ENCODE assay signal across 1 cellular context in the genomic region with DNA sequence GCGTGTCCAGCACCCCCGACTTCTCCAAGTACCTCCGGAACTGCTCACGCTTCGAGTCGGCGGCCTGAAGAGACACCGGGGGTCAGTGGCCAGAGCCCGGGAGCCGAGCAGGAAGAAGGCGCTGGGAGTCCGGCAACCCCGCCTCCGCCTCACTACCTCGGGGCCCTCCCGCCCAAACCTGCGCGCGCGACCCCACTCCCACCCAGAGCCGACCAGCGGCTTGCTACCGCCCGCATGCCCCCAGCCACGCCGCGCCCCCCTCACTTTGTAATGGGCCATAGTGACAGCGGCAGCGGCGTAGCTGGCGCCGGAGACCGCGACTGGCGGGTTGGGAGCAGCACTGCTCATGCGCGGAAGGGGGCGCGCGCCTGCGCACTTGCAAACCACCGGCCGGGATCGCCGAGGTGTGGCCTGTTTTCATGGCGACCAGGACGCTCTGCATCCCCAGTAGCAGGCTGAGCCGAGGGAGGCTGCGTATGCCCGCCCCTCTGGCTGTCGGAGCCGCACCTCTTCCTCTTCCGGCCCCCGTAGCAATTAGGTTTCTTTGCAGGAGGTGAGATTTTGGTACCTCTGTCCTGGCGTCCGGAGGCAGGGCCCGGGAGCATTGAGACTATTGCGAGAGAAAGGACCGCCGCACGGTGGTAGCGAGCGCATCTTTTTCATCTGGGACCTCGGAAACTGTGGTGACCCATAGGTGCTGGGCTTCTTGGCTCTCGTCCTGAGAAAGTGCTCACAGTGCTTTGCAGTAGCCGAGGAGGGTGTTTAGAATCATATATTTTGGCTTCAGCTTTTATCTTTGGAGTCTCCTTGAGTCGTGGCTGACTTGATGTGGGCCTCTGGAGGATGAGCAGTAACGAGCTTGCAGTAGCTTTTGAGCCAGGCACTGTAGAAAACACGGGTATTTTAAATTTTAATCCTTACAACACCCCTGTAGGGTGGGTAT.
TF ChIP-seq lines count a peak whose summit lies in the region.

A gene with protein sequence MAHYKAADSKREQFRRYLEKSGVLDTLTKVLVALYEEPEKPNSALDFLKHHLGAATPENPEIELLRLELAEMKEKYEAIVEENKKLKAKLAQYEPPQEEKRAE (minus strand): TSS at position 322 of the 943 bp plus-strand sequence. CDS start 43 bp downstream, at position 279.

TF ChIP-seq in HCT116, 20 proteins besides CTCF, POLR2A, EP300 and RAD21 (continued from another document):
- TF ChIP-seq, protein P1, sequence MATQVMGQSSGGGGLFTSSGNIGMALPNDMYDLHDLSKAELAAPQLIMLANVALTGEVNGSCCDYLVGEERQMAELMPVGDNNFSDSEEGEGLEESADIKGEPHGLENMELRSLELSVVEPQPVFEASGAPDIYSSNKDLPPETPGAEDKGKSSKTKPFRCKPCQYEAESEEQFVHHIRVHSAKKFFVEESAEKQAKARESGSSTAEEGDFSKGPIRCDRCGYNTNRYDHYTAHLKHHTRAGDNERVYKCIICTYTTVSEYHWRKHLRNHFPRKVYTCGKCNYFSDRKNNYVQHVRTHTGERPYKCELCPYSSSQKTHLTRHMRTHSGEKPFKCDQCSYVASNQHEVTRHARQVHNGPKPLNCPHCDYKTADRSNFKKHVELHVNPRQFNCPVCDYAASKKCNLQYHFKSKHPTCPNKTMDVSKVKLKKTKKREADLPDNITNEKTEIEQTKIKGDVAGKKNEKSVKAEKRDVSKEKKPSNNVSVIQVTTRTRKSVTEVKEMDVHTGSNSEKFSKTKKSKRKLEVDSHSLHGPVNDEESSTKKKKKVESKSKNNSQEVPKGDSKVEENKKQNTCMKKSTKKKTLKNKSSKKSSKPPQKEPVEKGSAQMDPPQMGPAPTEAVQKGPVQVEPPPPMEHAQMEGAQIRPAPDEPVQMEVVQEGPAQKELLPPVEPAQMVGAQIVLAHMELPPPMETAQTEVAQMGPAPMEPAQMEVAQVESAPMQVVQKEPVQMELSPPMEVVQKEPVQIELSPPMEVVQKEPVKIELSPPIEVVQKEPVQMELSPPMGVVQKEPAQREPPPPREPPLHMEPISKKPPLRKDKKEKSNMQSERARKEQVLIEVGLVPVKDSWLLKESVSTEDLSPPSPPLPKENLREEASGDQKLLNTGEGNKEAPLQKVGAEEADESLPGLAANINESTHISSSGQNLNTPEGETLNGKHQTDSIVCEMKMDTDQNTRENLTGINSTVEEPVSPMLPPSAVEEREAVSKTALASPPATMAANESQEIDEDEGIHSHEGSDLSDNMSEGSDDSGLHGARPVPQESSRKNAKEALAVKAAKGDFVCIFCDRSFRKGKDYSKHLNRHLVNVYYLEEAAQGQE (IDR thresholded peaks at IDR 0.05; ENCODE audit: low read depth) = no peak
- no peak for TF ChIP-seq CBX3 (IDR thresholded peaks at IDR 0.05; ENCODE audit: low read depth)
- no peak for TF ChIP-seq FOSL1 (IDR thresholded peaks at IDR 0.05; ENCODE audit: low read depth)
- no peak for TF ChIP-seq EZH2 (IDR thresholded peaks at IDR 0.05)
- no peak for TF ChIP-seq CEBPB (IDR thresholded peaks at IDR 0.05; ENCODE audit: low read depth)
- TF ChIP-seq, protein P2, sequence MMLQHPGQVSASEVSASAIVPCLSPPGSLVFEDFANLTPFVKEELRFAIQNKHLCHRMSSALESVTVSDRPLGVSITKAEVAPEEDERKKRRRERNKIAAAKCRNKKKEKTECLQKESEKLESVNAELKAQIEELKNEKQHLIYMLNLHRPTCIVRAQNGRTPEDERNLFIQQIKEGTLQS (IDR thresholded peaks at IDR 0.05) = no peak
- TF ChIP-seq YY1 (IDR thresholded peaks at IDR 0.05; ENCODE audit: extremely low read depth, insufficient replicate concordance, low read depth, low read length) = peak; percentile 8
- TF ChIP-seq JUND (IDR thresholded peaks at IDR 0.05) = no peak
- no peak; the same call in 1 of the 2 replicates for TF ChIP-seq SP1 (IDR thresholded peaks at IDR 0.05; ENCODE audit: low read depth)
- TF ChIP-seq, protein P3, sequence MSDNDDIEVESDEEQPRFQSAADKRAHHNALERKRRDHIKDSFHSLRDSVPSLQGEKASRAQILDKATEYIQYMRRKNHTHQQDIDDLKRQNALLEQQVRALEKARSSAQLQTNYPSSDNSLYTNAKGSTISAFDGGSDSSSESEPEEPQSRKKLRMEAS (IDR thresholded peaks at IDR 0.05) = no peak; the same call in 1 of the 2 replicates
